Comparison of ENCODE assay signal across 15 cellular contexts in the genomic region with DNA sequence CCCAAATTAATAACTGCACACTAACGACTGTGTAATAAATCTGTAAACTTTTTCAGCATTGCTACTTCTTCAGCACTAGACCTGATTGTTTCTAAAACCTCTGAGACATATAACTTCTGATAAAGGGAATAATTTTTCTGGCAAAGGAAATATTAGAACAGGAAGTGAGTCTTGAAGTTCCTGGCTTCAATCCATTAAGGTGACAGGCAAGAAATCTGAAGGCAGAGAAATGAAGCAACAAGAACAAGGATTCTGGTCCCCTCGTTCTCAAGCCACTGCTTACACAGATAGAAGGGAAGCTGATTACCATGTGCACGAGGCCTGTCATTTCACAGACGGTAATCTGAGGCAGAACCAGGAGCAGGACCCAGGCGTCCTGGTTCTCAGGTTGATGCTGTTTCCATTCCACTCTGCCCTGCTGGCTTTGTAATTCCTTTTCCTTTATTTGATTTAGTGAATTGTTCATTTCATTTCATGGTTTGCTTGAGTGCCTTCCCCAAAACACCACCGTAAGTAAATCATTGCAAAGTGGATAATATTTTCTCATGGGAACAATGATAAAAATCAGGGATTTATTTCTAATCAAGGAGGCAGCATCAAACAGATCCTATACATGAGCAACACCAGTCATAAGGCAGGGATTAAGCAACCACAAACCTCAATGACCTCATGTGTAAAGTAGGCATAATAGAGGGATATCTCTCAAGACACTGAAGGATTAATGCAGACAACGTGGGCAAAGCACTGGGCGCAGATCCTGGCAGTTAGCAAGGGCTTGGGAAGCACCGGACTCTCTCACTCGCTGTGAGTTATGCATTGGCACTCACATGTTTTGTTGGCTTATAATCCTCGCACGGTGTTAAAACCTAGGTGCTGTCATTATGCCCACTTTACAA.
DNase-seq lines count a peak whose midpoint lies in the region; ATAC-seq, FAIRE-seq and TF ChIP-seq lines count a peak whose summit lies in the region.
"Had no signal": no experiment of that assay in that cellular context is flagged by ENCODE, and none has a peak within 500 bp of the region (broad histone marks: within the 10 kb centered on the region; RNA-seq: fewer than 3 reads in every experiment).

No MANE protein-coding gene starts in this region.

- peak overlapping the region; percentile 81 for H2BK20ac ChIP-seq in IMR-90 (ENCODE audit: low read depth, low read length)

- no peaks in the 10 kb centered on the region for H3K79me1 ChIP-seq in IMR-90 (ENCODE audit: low read depth in 1 of 2, low read length in 2 of 2)

- H3K9ac ChIP-seq in IMR-90 (ENCODE audit: low read depth, low read length) (peak overlapping the region; percentile 12; the same call in 1 of the 2 replicates), keratinocyte (ENCODE audit: control insufficient read depth, extremely low read depth, insufficient read depth, low read length) (peak overlapping the region; percentile 72)
- H3K9ac ChIP-seq: BLaER1 had no signal

- no peak for TF ChIP-seq CTCF in IMR-90 (conservative IDR thresholded peaks at IDR 0.05; ENCODE audit: low read depth, low read length)
- TF ChIP-seq CTCF in brain microvascular endothelial cell (IDR thresholded peaks at IDR 0.05; ENCODE audit: low read depth, low read length, missing control alignments): no peak
- TF ChIP-seq CTCF in keratinocyte (optimal IDR thresholded peaks at IDR 0.05 in 1 of 3, IDR thresholded peaks at IDR 0.05 in 1 of 3, conservative IDR thresholded peaks at IDR 0.05 in 1 of 3; ENCODE audit: extremely low read depth in 1 of 3, insufficient read depth in 2 of 3, low read length in 3 of 3): no peak
- TF ChIP-seq CTCF in lower lobe of right lung (IDR thresholded peaks at IDR 0.05): no peak

- H3K9me3 ChIP-seq in IMR-90 (ENCODE audit: control insufficient read depth, insufficient read depth, low read length) (no peaks in the 10 kb centered on the region), keratinocyte (ENCODE audit: control insufficient read depth, low read depth, low read length) (no peaks in the 10 kb centered on the region), lower lobe of right lung (no peaks in the 10 kb centered on the region)

- H3K14ac ChIP-seq in IMR-90 (replicated peaks; ENCODE audit: low read depth, low read length): peak overlapping the region; percentile 61

- peak overlapping the region; percentile 83 for H4K91ac ChIP-seq in IMR-90 (ENCODE audit: insufficient read depth, low read depth, low read length)

- dilution Hi-C loops in IMR-90 (cut with HindIII; ENCODE audit: low sequenced_read_pairs, unreplicated experiment) (no loop called here), keratinocyte (cut with MboI; ENCODE audit: extremely low pct_ligation_motif_present, low sequenced_read_pairs) (no loop called here)

- peak; percentile 94 for FAIRE-seq in keratinocyte (lab: Jason Lieb, UNC)
- FAIRE-seq: H54 had no signal

- H3K4me1 ChIP-seq in IMR-90 (ENCODE audit: control insufficient read depth, insufficient read depth, low read length) (peaks cover 18% of the 10 kb centered on the region), keratinocyte (ENCODE audit: control insufficient read depth, extremely low read depth, insufficient read depth, low read length) (peaks cover 30% of the 10 kb centered on the region), lower lobe of right lung (peaks cover 6% of the 10 kb centered on the region)

- peak overlapping the region; percentile 89 for H2BK120ac ChIP-seq in IMR-90 (ENCODE audit: low read depth, low read length)

- peak overlapping the region; percentile 48; the same call in 1 of the 2 replicates for H3K23ac ChIP-seq in IMR-90 (ENCODE audit: low read depth, low read length)

- 0 out of 2 replicates have a peak, but pooled peaks cover 4% of the 10 kb centered on the region for H3K9me1 ChIP-seq in IMR-90 (ENCODE audit: insufficient read depth, low read length)
- H3K9me1 ChIP-seq in keratinocyte (ENCODE audit: control insufficient read depth, extremely low read depth, insufficient read depth, low read length): no peaks in the 10 kb centered on the region

- POLR2A ChIA-PET in IMR-90 (lab: Charles Lee; ENCODE audit: unreplicated experiment): no interaction called here

- H3K4ac ChIP-seq in IMR-90 (ENCODE audit: low read depth, low read length): peak overlapping the region; percentile 85

- H3K56ac ChIP-seq in IMR-90 (ENCODE audit: extremely low read depth, insufficient read depth, low read length): 0 out of 2 replicates have a peak overlapping the region, but pooled peaks have one; percentile 16

- H4K8ac ChIP-seq in IMR-90 (ENCODE audit: low read depth in 2 of 2, low read length in 2 of 2): peak overlapping the region; percentile 30 to 43; a peak in 1 of 4 replicates

- no TSS peak for BruUV-seq in IMR-90 (replicated peaks; lab: Mats Ljungman, UMichigan)

- no peak for TF ChIP-seq POLR2A in IMR-90 (IDR thresholded peaks at IDR 0.05; ENCODE audit: low read depth, low read length)

- peak overlapping the region; percentile 84 for H2AK5ac ChIP-seq in IMR-90 (ENCODE audit: low read depth, low read length)

- ATAC-seq in IMR-90 (ENCODE audit: low read depth) (peak; percentile 54; the same call in 1 of the 2 replicates), HG02642 (IDR thresholded peaks at IDR 0.05; ENCODE audit: poor library complexity, unreplicated experiment) (no peak), lower lobe of right lung (no peak)
- ATAC-seq: natural killer cell treated with Interleukin-12 subunit alpha and Interleukin-12 subunit beta and Interleukin-15 and Interleukin-18, amount 100 ng/mL, for 72 hours had no signal

- no peak overlapping the region for H3K4me3 ChIP-seq in IMR-90 (ENCODE audit: insufficient read depth, low read depth, low read length)
- H3K4me3 ChIP-seq in brain microvascular endothelial cell (ENCODE audit: low read depth, low read length): no peak overlapping the region
- H3K4me3 ChIP-seq in keratinocyte (ENCODE audit: control insufficient read depth in 2 of 3, extremely low read depth in 1 of 3, insufficient read depth in 2 of 3, low read depth in 1 of 3, low read length in 3 of 3): peak overlapping the region in 2 of 3 experiments; percentile 39 to 50
- H3K4me3 ChIP-seq in lower lobe of right lung: no peak overlapping the region
- H3K4me3 ChIP-seq: BLaER1, dorsolateral prefrontal cortex had no signal

- 80% methylated on average over 1 of the region's 12 CpGs; no CpG with 5 or more reads in 1 of the 2 experiments for WGBS in IMR-90 (ENCODE audit: extremely low coverage in 2 of 2, insufficient read length in 1 of 2), 2 experiments

- peak overlapping the region; percentile 52; the same call in 1 of the 2 replicates for H4K5ac ChIP-seq in IMR-90 (ENCODE audit: low read depth, low read length)

- TF ChIP-seq RAD21 in IMR-90 (IDR thresholded peaks at IDR 0.05; ENCODE audit: low read length): no peak

- H2BK15ac ChIP-seq in IMR-90 (ENCODE audit: low read depth, low read length): peak overlapping the region; percentile 77; the same call in 1 of the 3 replicates

- in situ Hi-C loops in IMR-90 (cut with MboI; ENCODE audit: low sequenced_read_pairs): no loop called here
- in situ Hi-C loops in brain microvascular endothelial cell (cut with HindIII; ENCODE audit: low pct_ligation_motif_present, low sequenced_read_pairs): no loop called here

- peaks cover 3% of the 10 kb centered on the region; the same call in 1 of the 2 replicates for H3K27me3 ChIP-seq in IMR-90 (ENCODE audit: control insufficient read depth, insufficient read depth, low read length)
- no peaks in the 10 kb centered on the region for H3K27me3 ChIP-seq in brain microvascular endothelial cell (replicated peaks)
- no peaks in the 10 kb centered on the region for H3K27me3 ChIP-seq in keratinocyte (ENCODE audit: control insufficient read depth, extremely low read depth, insufficient read depth, low read length)
- no peaks in the 10 kb centered on the region for H3K27me3 ChIP-seq in lower lobe of right lung (ENCODE audit: low read depth)
- H3K27me3 ChIP-seq: BLaER1 had no signal

- H3K27ac ChIP-seq in IMR-90 (ENCODE audit: insufficient read depth, low read length) (peak overlapping the region; percentile 72; the same call in 1 of the 2 replicates), brain microvascular endothelial cell (no peak overlapping the region), keratinocyte (ENCODE audit: control insufficient read depth, insufficient read depth, low read length) (peak overlapping the region; percentile 92), lower lobe of right lung (no peak overlapping the region)
- H3K27ac ChIP-seq: BLaER1, dorsolateral prefrontal cortex had no signal

- H2AK9ac ChIP-seq in IMR-90 (replicated peaks; ENCODE audit: low read depth, low read length, poor library complexity): no peak overlapping the region

- peak overlapping the region; percentile 24 for H2AFZ ChIP-seq in IMR-90 (replicated peaks; ENCODE audit: low read length, poor library complexity)
- peak overlapping the region; percentile 78 for H2AFZ ChIP-seq in keratinocyte (ENCODE audit: control insufficient read depth, low read length)

- no peaks in the 10 kb centered on the region for H3K79me2 ChIP-seq in keratinocyte (ENCODE audit: control insufficient read depth, insufficient read depth, low read length)

- DNase-seq in AG08396 (ENCODE audit: low spot score): peak; percentile 41
- peak; percentile 73 for DNase-seq in IMR-90
- peak; percentile 9 for DNase-seq in brain microvascular endothelial cell
- peak; percentile 71 for DNase-seq in keratinocyte (ENCODE audit: low read depth, low spot score)
- no peak for DNase-seq in stimulated activated CD4-positive, alpha-beta T cell treated with anti-CD3 and anti-CD28 coated beads, Interleukin-2, amount 100 ng/mL, for 48 hours
- no peak for DNase-seq in lower lobe of right lung
- DNase-seq in NCI-H446 treated with DMSO at 0.1 percent for 48 hours (lab: John Stamatoyannopoulos, UW): no peak
- DNase-seq: activated CD4-positive, alpha-beta T cell treated with anti-CD3 and anti-CD28 coated beads, Interleukin-2, amount 50 U/mL, for 48 hours; dorsolateral prefrontal cortex; NCI-H526; stimulated activated naive CD4-positive, alpha-beta T cell treated with Interleukin-2 at 50 U/mL for 16 hours had no signal

- CTCF ChIA-PET in IMR-90 (lab: Yijun Ruan, JAX): no interaction called here

- H4K20me1 ChIP-seq in IMR-90 (ENCODE audit: insufficient read depth, low read length) (no peaks in the 10 kb centered on the region), keratinocyte (ENCODE audit: control insufficient read depth, extremely low read depth, insufficient read depth, low read length) (no peaks in the 10 kb centered on the region)
- H4K20me1 ChIP-seq: BLaER1 had no signal

- H3K18ac ChIP-seq in IMR-90 (ENCODE audit: low read depth, low read length): peak overlapping the region; percentile 84; the same call in 1 of the 2 replicates

- H3K4me2 ChIP-seq in IMR-90 (ENCODE audit: low read depth, low read length) (peak overlapping the region; percentile 44), keratinocyte (ENCODE audit: control insufficient read depth, extremely low read depth, insufficient read depth, low read depth, low read length) (peak overlapping the region; percentile 79)
- H3K4me2 ChIP-seq: BLaER1 had no signal

- H2BK5ac ChIP-seq in IMR-90 (ENCODE audit: low read depth, low read length, poor library complexity, severe bottlenecking): no peak overlapping the region

- intact Hi-C loops in IMR-90 (cut with micrococcal nuclease): no loop called here
- intact Hi-C loops in lower lobe of right lung (cut with DNase I): no loop called here

- H3K36me3 ChIP-seq in IMR-90 (ENCODE audit: control insufficient read depth, insufficient read depth, low read length): no peaks in the 10 kb centered on the region
- H3K36me3 ChIP-seq in brain microvascular endothelial cell (replicated peaks): no peaks in the 10 kb centered on the region
- no peaks in the 10 kb centered on the region for H3K36me3 ChIP-seq in keratinocyte (ENCODE audit: control insufficient read depth in 2 of 2, extremely low read depth in 1 of 2, insufficient read depth in 2 of 2, low read length in 2 of 2)
- H3K36me3 ChIP-seq in lower lobe of right lung: no peaks in the 10 kb centered on the region
- H3K36me3 ChIP-seq: BLaER1 had no signal

Comparison
In these comparisons a context has a peak if more than half of its experiments do, and no peak if none do; other contexts are left out.
1. DNase-seq: peak in AG08396 (single experiment), IMR-90 (single experiment), brain microvascular endothelial cell (single experiment) and keratinocyte (single experiment); none in stimulated activated CD4-positive, alpha-beta T cell treated with anti-CD3 and anti-CD28 coated beads, Interleukin-2, amount 100 ng/mL, for 48 hours (0 of 2), lower lobe of right lung (single experiment) and NCI-H446 treated with DMSO at 0.1 percent for 48 hours (single experiment).
2. H3K27ac ChIP-seq: peak in IMR-90 (single experiment) and keratinocyte (single experiment); none in brain microvascular endothelial cell (single experiment) and lower lobe of right lung (single experiment).
3. H3K4me3 ChIP-seq: peak in keratinocyte (2 of 3); none in IMR-90 (single experiment), brain microvascular endothelial cell (single experiment) and lower lobe of right lung (single experiment).